ENCODE assay signal across 14 cellular contexts in the genomic region with DNA sequence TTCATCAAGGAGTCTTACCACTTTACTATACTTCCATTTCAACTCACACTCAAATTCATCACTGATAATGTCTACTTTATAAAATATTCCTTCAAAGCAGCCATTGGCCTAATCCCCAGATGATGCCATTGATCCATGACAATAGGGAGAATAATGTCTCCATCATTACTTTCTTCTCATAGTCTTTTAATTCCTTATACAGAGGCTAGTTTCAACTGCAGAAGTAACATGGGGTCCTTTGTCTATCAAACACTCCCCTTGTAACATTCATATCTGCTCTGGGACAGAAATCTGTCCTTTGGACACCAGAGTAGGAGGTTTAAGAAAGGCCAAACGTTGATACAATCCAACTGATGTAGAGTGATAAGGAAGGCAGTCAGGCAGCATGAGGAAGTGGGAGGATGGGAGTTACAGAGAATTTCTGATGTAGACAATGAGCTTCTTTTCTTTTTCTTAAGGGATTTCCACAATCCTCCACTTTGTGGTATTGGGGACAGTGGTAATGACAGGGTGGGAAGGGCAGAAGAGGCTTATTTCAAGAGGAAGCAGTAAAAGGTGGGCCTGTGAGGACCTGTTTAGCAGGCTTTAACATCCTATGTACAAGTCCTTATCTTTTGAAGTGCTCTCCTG. TPM values are rescaled to one million over a fixed set of nuclear protein-coding genes. Genes with fewer than 3 reads are reported as not detected.
DNase-seq lines count a peak whose midpoint lies in the region; ATAC-seq and TF ChIP-seq lines count a peak whose summit lies in the region.
"Had no signal": no experiment of that assay in that cellular context is flagged by ENCODE, and none has a peak within 500 bp of the region (broad histone marks: within the 10 kb centered on the region; RNA-seq: fewer than 3 reads in every experiment).

No MANE protein-coding gene starts in this region.

- no peak overlapping the region for H2AFZ ChIP-seq in parathyroid adenoma

- H3K9me2 ChIP-seq in DOHH2 (replicated peaks; ENCODE audit: control insufficient read depth, low read length), result no peaks in the 10 kb centered on the region

- DNase-seq in T-helper 17 cell, result no peak
- DNase-seq in immature natural killer cell, result no peak
- no peak for DNase-seq in DMS114 treated with DMSO at 0.1 percent for 48 hours (lab: John Stamatoyannopoulos, UW; ENCODE audit: unreplicated experiment)
- DNase-seq: CD4-positive, alpha-beta T cell; endodermal cell; NCI-H1105; NCI-H774; T-cell had no signal

- H3K27me3 ChIP-seq in DOHH2 (ENCODE audit: control insufficient read depth, low read length) (no peaks in the 10 kb centered on the region), parathyroid adenoma (ENCODE audit: control insufficient read depth, insufficient read depth, low read length) (no peaks in the 10 kb centered on the region)

- peak overlapping the region; percentile 52 for H3K4me3 ChIP-seq in DOHH2 (ENCODE audit: low read length)
- H3K4me3 ChIP-seq in parathyroid adenoma (ENCODE audit: low read depth, low read length), result no peak overlapping the region

- H3K27ac ChIP-seq in DOHH2 (ENCODE audit: low read depth, low read length), result peak overlapping the region; percentile 85
- peak overlapping the region; percentile 73 for H3K27ac ChIP-seq in parathyroid adenoma

- H3K4me3 Mint-ChIP-seq in T-helper 17 cell (no peak overlapping the region), immature natural killer cell (no peak overlapping the region)
- H3K4me3 Mint-ChIP-seq: CD4-positive, alpha-beta T cell; endodermal cell; mesothelial cell of epicardium; T-cell had no signal

- H3K79me2 ChIP-seq in DOHH2 (ENCODE audit: control insufficient read depth, low read length), result no peaks in the 10 kb centered on the region
- H3K79me2 ChIP-seq in parathyroid adenoma, result no peaks in the 10 kb centered on the region

- ATAC-seq in T-helper 17 cell (no peak), HG03108 (IDR thresholded peaks at IDR 0.05; ENCODE audit: unreplicated experiment) (no peak), HG03469 (IDR thresholded peaks at IDR 0.05; ENCODE audit: unreplicated experiment) (no peak)

- peak overlapping the region; percentile 89 for H3K27ac Mint-ChIP-seq in T-helper 17 cell
- no peak overlapping the region for H3K27ac Mint-ChIP-seq in immature natural killer cell
- H3K27ac Mint-ChIP-seq: CD4-positive, alpha-beta T cell; endodermal cell; mesothelial cell of epicardium had no signal

- TF ChIP-seq POLR2A in GM19099 (IDR thresholded peaks at IDR 0.05; ENCODE audit: extremely low read depth, insufficient read length, low read depth), result peak; percentile 2

- no peak overlapping the region for H3K9ac ChIP-seq in parathyroid adenoma

- no peaks in the 10 kb centered on the region for H3K36me3 ChIP-seq in DOHH2 (ENCODE audit: control insufficient read depth, low read length)
- H3K36me3 ChIP-seq in parathyroid adenoma (ENCODE audit: control insufficient read depth, insufficient read depth, low read length), result no peaks in the 10 kb centered on the region

- H3K36me3 Mint-ChIP-seq in T-helper 17 cell (ENCODE audit: low read depth) (no peaks in the 10 kb centered on the region), immature natural killer cell (no peaks in the 10 kb centered on the region)
- H3K36me3 Mint-ChIP-seq: mesothelial cell of epicardium, T-cell had no signal

- peak overlapping the region; percentile 62 for H3K4me2 ChIP-seq in DOHH2 (ENCODE audit: low read length)
- H3K4me2 ChIP-seq in parathyroid adenoma (ENCODE audit: low read length), result no peak overlapping the region

- peaks cover 59% of the 10 kb centered on the region for H3K4me1 ChIP-seq in DOHH2 (ENCODE audit: control insufficient read depth, low read length)
- peaks cover 4% of the 10 kb centered on the region for H3K4me1 ChIP-seq in parathyroid adenoma

- no peaks in the 10 kb centered on the region for H3K9me3 Mint-ChIP-seq in immature natural killer cell
- H3K9me3 Mint-ChIP-seq: CD4-positive, alpha-beta T cell; endodermal cell; mesothelial cell of epicardium; T-cell had no signal

- H3F3A ChIP-seq in DOHH2 (ENCODE audit: control insufficient read depth, insufficient read depth), result peaks cover 21% of the 10 kb centered on the region

- H3K4me1 Mint-ChIP-seq in T-helper 17 cell (peaks cover 9% of the 10 kb centered on the region), immature natural killer cell (peaks cover 0 to 4% of the 10 kb centered on the region in 2 donors)
- H3K4me1 Mint-ChIP-seq: endodermal cell had no signal

- TF ChIP-seq CTCF in DOHH2 (IDR thresholded peaks at IDR 0.05; ENCODE audit: low read depth, low read length, poor library complexity, severe bottlenecking), result no peak
- TF ChIP-seq CTCF in parathyroid adenoma (IDR thresholded peaks at IDR 0.05), result no peak

- no peaks in the 10 kb centered on the region for H4K20me1 ChIP-seq in DOHH2 (ENCODE audit: control insufficient read depth, insufficient read depth, low read depth, low read length)

- H3K27me3 Mint-ChIP-seq in T-helper 17 cell, result peaks cover 16% of the 10 kb centered on the region
- peaks cover 1 to 6% (median 4%) of the 10 kb centered on the region in 3 donors for H3K27me3 Mint-ChIP-seq in immature natural killer cell (ENCODE audit: low read depth in 3 of 3)
- H3K27me3 Mint-ChIP-seq: CD4-positive, alpha-beta T cell had no signal

- H3K9me3 ChIP-seq in DOHH2 (ENCODE audit: control insufficient read depth, insufficient read depth, low read length) (0 out of 2 replicates have a peak, but pooled peaks cover 3% of the 10 kb centered on the region), T-helper 17 cell (ENCODE audit: control insufficient read depth, low read length, poor library complexity, severe bottlenecking) (no peaks in the 10 kb centered on the region), parathyroid adenoma (ENCODE audit: control insufficient read depth, low read length) (no peaks in the 10 kb centered on the region)

RNA-seq across cellular contexts. Expression of a gene that starts 18.9 kb away (rescaled TPM):
- total RNA-seq in T-helper 17 cell, result 1 to 10 TPM; 2.6 to 5.1 TPM
- polyA plus RNA-seq in immature natural killer cell, result 1 to 10 TPM in 2 of 3 donors, under 1 TPM in 1; 0.37 to 5.2 (median 2.8) TPM

RNA-seq across cellular contexts. Expression of a gene that starts 45.1 kb away (rescaled TPM):
- total RNA-seq in T-helper 17 cell, result 10 to 100 TPM; 62.0 to 71.2 TPM
- 100 to 1,000 TPM; 173 to 252 (median 202) TPM for polyA plus RNA-seq in immature natural killer cell

RNA-seq across cellular contexts. Expression of a gene that starts 47.5 kb away (rescaled TPM):
- 10 to 100 TPM; 67.7 to 77.4 TPM for total RNA-seq in T-helper 17 cell
- 100 to 1,000 TPM; 183 to 353 (median 296) TPM for polyA plus RNA-seq in immature natural killer cell

RNA-seq across cellular contexts. Expression of a gene that starts 59.9 kb away (rescaled TPM):
- 100 to 1,000 TPM; 409 to 459 TPM for total RNA-seq in T-helper 17 cell
- polyA plus RNA-seq in immature natural killer cell, result 100 to 1,000 TPM in 1 of 3 donors, 10 to 100 TPM in 2; 29.8 to 119 (median 31.5) TPM
